Comparison of ENCODE assay signal across 1 cellular context in the genomic region with DNA sequence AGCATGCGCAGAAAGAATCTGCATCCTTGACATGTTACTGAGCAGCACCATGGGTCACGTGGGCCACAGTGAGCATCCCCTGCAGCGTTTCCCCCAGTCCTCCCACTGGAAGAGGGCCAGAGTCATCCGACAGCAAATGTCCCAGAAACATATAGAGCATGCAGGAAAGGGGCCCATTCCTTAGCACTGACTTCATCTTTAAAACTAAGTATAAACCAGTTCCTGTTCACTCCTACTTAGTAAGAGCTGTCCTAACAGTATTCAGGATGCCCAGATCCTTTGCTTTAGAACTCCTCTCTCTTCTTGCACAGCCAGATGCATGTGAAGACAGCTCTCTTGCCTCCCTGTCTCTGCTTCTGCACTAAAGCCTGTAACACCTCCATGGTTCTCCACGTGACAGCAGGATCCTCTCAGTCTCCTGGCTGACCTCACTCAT.
TF ChIP-seq lines count a peak whose summit lies in the region.

No MANE protein-coding gene starts in this region.

TF ChIP-seq in HEK293T, 16 proteins besides CTCF, POLR2A, EP300 and RAD21 (continued from another document):
- TF ChIP-seq HDGF (IDR thresholded peaks at IDR 0.05; ENCODE audit: borderline replicate concordance) (no peak), ARNT (IDR thresholded peaks at IDR 0.05) (no peak), SP1 (IDR thresholded peaks at IDR 0.05) (no peak)
